21 cellular contexts compared by ENCODE assay signal in genomic region chr12:49942921-49943662, GRCh38. TPM values are rescaled to one million over a fixed set of nuclear protein-coding genes. Genes with fewer than 3 reads are reported as not detected.
DNase-seq lines count a peak whose midpoint lies in the region; ATAC-seq and TF ChIP-seq lines count a peak whose summit lies in the region.
"Had no signal": no experiment of that assay in that cellular context is flagged by ENCODE, and none has a peak within 500 bp of the region (broad histone marks: within the 10 kb centered on the region; RNA-seq: fewer than 3 reads in every experiment).

No MANE protein-coding gene starts in this region.

- WGBS in stomach, 5 donors = 50 to 70% (median 55%) methylated on average over 11 to 14 of the region's 14 CpGs

- H3K36me3 Mint-ChIP-seq in T-helper 17 cell (ENCODE audit: low read depth) (no peaks in the 10 kb centered on the region), chondrocyte (ENCODE audit: low read depth) (no peaks in the 10 kb centered on the region)

- H3K36me3 ChIP-seq in stomach = no peaks in the 10 kb centered on the region

- TF ChIP-seq POLR2A in stomach (IDR thresholded peaks at IDR 0.05) = no peak

- H3K4me1 Mint-ChIP-seq in T-helper 17 cell (peaks cover 39% of the 10 kb centered on the region), chondrocyte (ENCODE audit: low read depth) (peaks cover 12% of the 10 kb centered on the region)

- ATAC-seq in T-helper 17 cell = peak; percentile 39
- ATAC-seq in HG03457 (IDR thresholded peaks at IDR 0.05; ENCODE audit: unreplicated experiment) = no peak
- no peak for ATAC-seq in GM21576 (IDR thresholded peaks at IDR 0.05; ENCODE audit: unreplicated experiment)
- ATAC-seq: HCT116 had no signal

- no peaks in the 10 kb centered on the region for H3K27me3 ChIP-seq in stomach

- DNase-seq in NCI-H2171 treated with DMSO at 0.1 percent for 48 hours (lab: John Stamatoyannopoulos, UW) (peak; percentile 13), NCI-H2171 (lab: John Stamatoyannopoulos, UW) (no peak), T-helper 17 cell (no peak), stomach (peak; percentile 56), chondrocyte (ENCODE audit: low spot score) (no peak)
- DNase-seq: activated T-cell treated with anti-CD3 and anti-CD28 coated beads, Interleukin-2, amount 50 U/mL, for 1 hour; amniotic stem cell; C1 segment of cervical spinal cord; cerebellar nuclear complex; DND-41; midbrain; small intestine had no signal

- H3K27me3 Mint-ChIP-seq in T-helper 17 cell (no peaks in the 10 kb centered on the region), chondrocyte (ENCODE audit: low read depth) (no peaks in the 10 kb centered on the region)
- H3K27me3 Mint-ChIP-seq: stimulated activated naive CD8-positive, alpha-beta T cell treated with anti-CD3 and anti-CD28 coated beads, Interleukin-15, Interleukin-2, amounts not matched to agents 100 ng/mL and 50 ng/mL, for 24 hours had no signal

- no peak for TF ChIP-seq EP300 in stomach (IDR thresholded peaks at IDR 0.05)

- H3K27ac Mint-ChIP-seq in T-helper 17 cell (peak overlapping the region; percentile 96), chondrocyte (ENCODE audit: unreplicated experiment) (no peak overlapping the region)
- H3K27ac Mint-ChIP-seq: stimulated activated naive CD8-positive, alpha-beta T cell treated with anti-CD3 and anti-CD28 coated beads, Interleukin-15, Interleukin-2, amounts not matched to agents 100 ng/mL and 50 ng/mL, for 24 hours had no signal

- H3K9me3 ChIP-seq in T-helper 17 cell (ENCODE audit: control insufficient read depth, low read length, poor library complexity, severe bottlenecking) = no peaks in the 10 kb centered on the region
- H3K9me3 ChIP-seq in iPS-18c (ENCODE audit: control insufficient read depth, insufficient read depth, low read length) = no peaks in the 10 kb centered on the region
- no peaks in the 10 kb centered on the region for H3K9me3 ChIP-seq in stomach

- H3K4me3 ChIP-seq in iPS-18c (ENCODE audit: insufficient read depth, low read depth, low read length) (peak overlapping the region; percentile 20; the same call in 1 of the 2 replicates), stomach (no peak overlapping the region)

- peaks cover 0 to 30% (median 20%) of the 10 kb centered on the region in 4 donors for H3K4me1 ChIP-seq in stomach

- H3K4me3 Mint-ChIP-seq in T-helper 17 cell = peak overlapping the region; percentile 41
- no peak overlapping the region for H3K4me3 Mint-ChIP-seq in chondrocyte (ENCODE audit: unreplicated experiment)
- H3K4me3 Mint-ChIP-seq: stimulated activated naive CD8-positive, alpha-beta T cell treated with anti-CD3 and anti-CD28 coated beads, Interleukin-15, Interleukin-2, amounts not matched to agents 100 ng/mL and 50 ng/mL, for 24 hours had no signal

- H3K27ac ChIP-seq in stomach = no peak overlapping the region
- H3K27ac ChIP-seq: 22Rv1, KMS-11 had no signal

- intact Hi-C loops in stomach (cut with DNase I; ENCODE audit: low total_unique reads) = no loop called here

- H3K9me3 Mint-ChIP-seq in chondrocyte (ENCODE audit: low read depth) = no peaks in the 10 kb centered on the region
- H3K9me3 Mint-ChIP-seq: stimulated activated naive CD8-positive, alpha-beta T cell treated with anti-CD3 and anti-CD28 coated beads, Interleukin-15, Interleukin-2, amounts not matched to agents 100 ng/mL and 50 ng/mL, for 24 hours had no signal

- TF ChIP-seq CTCF in stomach (IDR thresholded peaks at IDR 0.05) (no peak), chondrocyte (IDR thresholded peaks at IDR 0.05) (no peak)

RNA-seq across cellular contexts. Expression of gene AQP2, which starts 7.4 kb away (rescaled TPM):
- total RNA-seq in T-helper 17 cell (not detected), stomach (under 1 TPM in 1 of 5 donors, not detected in 4; 0.92 TPM), chondrocyte (not detected in 3 replicates)
- polyA plus RNA-seq in stomach = not detected
- total RNA-seq: endothelial cell of umbilical vein, omental fat pad had no signal
- polyA plus RNA-seq: endothelial cell of umbilical vein, small intestine had no signal

RNA-seq across cellular contexts. Expression of gene AQP5, which starts 18.6 kb away (rescaled TPM):
- total RNA-seq in T-helper 17 cell = not detected
- total RNA-seq in stomach = 10 to 100 TPM in 1 of 5 donors, 1 to 10 TPM in 2, not detected in 2; 4.9 to 12.5 (median 6.6) TPM
- 10 to 100 TPM in 2 of 3 donors, 1 to 10 TPM in 1; 2.9 to 54.3 (median 10.6) TPM for polyA plus RNA-seq in stomach
- 0.20 TPM in 1 of 3 replicates, not detected in the others for total RNA-seq in chondrocyte
- total RNA-seq: omental fat pad had no signal

RNA-seq across cellular contexts. Expression of gene AQP6, which starts 29.7 kb away (rescaled TPM):
- not detected for total RNA-seq in T-helper 17 cell
- total RNA-seq in stomach = under 1 TPM in 2 of 5 donors, not detected in 3; 0.18 to 0.45 TPM
- under 1 TPM in 1 of 3 donors, not detected in 2; 0.58 TPM for polyA plus RNA-seq in stomach
- total RNA-seq in chondrocyte = not detected in 3 replicates
- total RNA-seq: endothelial cell of umbilical vein had no signal

RNA-seq across cellular contexts. Expression of gene FAIM2, which starts 39.4 kb away (rescaled TPM):
- total RNA-seq in T-helper 17 cell (under 1 TPM; 0.05 to 0.68 TPM), stomach (10 to 100 TPM in 2 of 5 donors, 1 to 10 TPM in 3; 1.2 to 44.6 (median 2.2) TPM), chondrocyte (0.47 to 1.3 TPM (median 0.74 TPM) in 3 replicates)
- polyA plus RNA-seq in stomach = 1 to 10 TPM; 1.1 to 1.8 (median 1.6) TPM
- total RNA-seq: endothelial cell of umbilical vein had no signal

Comparison
In these comparisons a context has a peak if more than half of its experiments do, and no peak if none do; other contexts are left out.
1. DNase-seq: peak in NCI-H2171 treated with DMSO at 0.1 percent for 48 hours (single experiment) and stomach (single experiment); none in NCI-H2171 (single experiment), T-helper 17 cell (0 of 3) and chondrocyte (single experiment).